8 cellular contexts compared by ENCODE assay signal in genomic region chr22:21837184-21837979, GRCh38. TPM values are rescaled to one million over a fixed set of nuclear protein-coding genes. Genes with fewer than 3 reads are reported as not detected.
A peak's percentile ranks its signal among the peaks of the same experiment; 100 is the strongest.
DNase-seq lines count a peak whose midpoint lies in the region; ATAC-seq lines count a peak whose summit lies in the region.

No MANE protein-coding gene starts in this region.

- H3K4me3 ChIP-seq in CD4-positive, CD25-positive, alpha-beta regulatory T cell (ENCODE audit: low read depth, low read length) = no peak overlapping the region

- no peaks in the 10 kb centered on the region for H3K36me3 ChIP-seq in CD4-positive, CD25-positive, alpha-beta regulatory T cell (ENCODE audit: control insufficient read depth, insufficient read depth, low read length)

- no peak for ATAC-seq in CD4-positive, CD25-positive, alpha-beta regulatory T cell (ENCODE audit: low read depth in 2 of 2)
- ATAC-seq in HG03521 (IDR thresholded peaks at IDR 0.05; ENCODE audit: unreplicated experiment) = no peak
- no peak for ATAC-seq in GM21447 (IDR thresholded peaks at IDR 0.05; ENCODE audit: unreplicated experiment)

- peaks cover 4% of the 10 kb centered on the region for H3K36me3 Mint-ChIP-seq in CD4-positive, CD25-positive, alpha-beta regulatory T cell

- peak overlapping the region in 2 of 3 donors; percentile 8 to 72 for H3K27ac Mint-ChIP-seq in CD4-positive, CD25-positive, alpha-beta regulatory T cell

- no peak for DNase-seq in CD4-positive, CD25-positive, alpha-beta regulatory T cell
- peak; percentile 57 for DNase-seq in RKO (ENCODE audit: low spot score)
- peak; percentile 86 for DNase-seq in fibroblast of peridontal ligament (ENCODE audit: extremely low read depth)
- DNase-seq in non-pigmented ciliary epithelial cell (ENCODE audit: low read depth) = peak; percentile 70
- DNase-seq in RPMI8226 = no peak
- no peak for DNase-seq in DMS114 treated with DMSO at 0.1 percent for 48 hours (lab: John Stamatoyannopoulos, UW; ENCODE audit: unreplicated experiment)

- peak overlapping the region in 2 of 4 donors; percentile 51 to 64 for H3K4me3 Mint-ChIP-seq in CD4-positive, CD25-positive, alpha-beta regulatory T cell

- H3K4me1 Mint-ChIP-seq in CD4-positive, CD25-positive, alpha-beta regulatory T cell = peaks cover 39 to 68% (median 52%) of the 10 kb centered on the region in 4 donors

- no peaks in the 10 kb centered on the region for H3K9me3 Mint-ChIP-seq in CD4-positive, CD25-positive, alpha-beta regulatory T cell

- H3K27me3 Mint-ChIP-seq in CD4-positive, CD25-positive, alpha-beta regulatory T cell = no peaks in the 10 kb centered on the region

- H3K27ac ChIP-seq in CD4-positive, CD25-positive, alpha-beta regulatory T cell (ENCODE audit: insufficient read depth, low read length, poor library complexity, severe bottlenecking) = no peak overlapping the region

- H3K4me1 ChIP-seq in CD4-positive, CD25-positive, alpha-beta regulatory T cell (ENCODE audit: control insufficient read depth, insufficient read depth, low read length, poor library complexity, severe bottlenecking) = peaks cover 7% of the 10 kb centered on the region

- H3K27me3 ChIP-seq in CD4-positive, CD25-positive, alpha-beta regulatory T cell (ENCODE audit: control insufficient read depth, insufficient read depth, low read length) = no peaks in the 10 kb centered on the region

- no peaks in the 10 kb centered on the region for H3K9me3 ChIP-seq in CD4-positive, CD25-positive, alpha-beta regulatory T cell (ENCODE audit: control insufficient read depth in 2 of 2, low read length in 2 of 2)

RNA-seq across cellular contexts. Expression of gene MAPK1, which starts 30.1 kb away (rescaled TPM):
- 88.0 TPM for total RNA-seq in CD4-positive, CD25-positive, alpha-beta regulatory T cell
- 10 to 100 TPM; 46.5 to 81.3 (median 64.7) TPM for polyA plus RNA-seq in CD4-positive, CD25-positive, alpha-beta regulatory T cell

Comparison
In these comparisons a context has a peak if more than half of its experiments do, and no peak if none do; other contexts are left out.
1. DNase-seq: peak in RKO (single experiment), fibroblast of peridontal ligament (single experiment) and non-pigmented ciliary epithelial cell (single experiment); none in CD4-positive, CD25-positive, alpha-beta regulatory T cell (0 of 3), RPMI8226 (single experiment) and DMS114 treated with DMSO at 0.1 percent for 48 hours (single experiment).